ENCODE assay signal across 8 cellular contexts in genomic region chr20:20051767-20052073, GRCh38. TPM values are rescaled to one million over a fixed set of nuclear protein-coding genes. Genes with fewer than 3 reads are reported as not detected.
DNase-seq lines count a peak whose midpoint lies in the region; ATAC-seq and TF ChIP-seq lines count a peak whose summit lies in the region.

No MANE protein-coding gene starts in this region.

- H3K9me3 ChIP-seq in HEK293 (ENCODE audit: control insufficient read depth, insufficient read depth, low read depth, low read length) (no peaks in the 10 kb centered on the region), tibial artery (no peaks in the 10 kb centered on the region)

- H3K27ac ChIP-seq in HEK293 (ENCODE audit: extremely low read depth, low read depth, low read length): peak overlapping the region; percentile 66; the same call in 1 of the 2 replicates
- peak overlapping the region; percentile 88 for H3K27ac ChIP-seq in tibial artery

- CTCF ChIA-PET in HEK293 (lab: Yijun Ruan, JAX): interaction anchor here (0.6 to 1.1 kb wide), 5 partner anchors 9 to 186 kb away, joined by 3 to 4 read pairs (median 3); no protein-coding TSS in a partner anchor

- TF ChIP-seq CTCF in AG10803 (conservative IDR thresholded peaks at IDR 0.05; ENCODE audit: low read length): no peak
- TF ChIP-seq CTCF in HEK293 (tag by site-specific recombination; IDR thresholded peaks at IDR 0.05): no peak
- no peak for TF ChIP-seq CTCF in tibial artery (IDR thresholded peaks at IDR 0.05)

- H3K27ac Mint-ChIP-seq in activated naive CD8-positive, alpha-beta T cell: peak overlapping the region; percentile 99

- no peaks in the 10 kb centered on the region for H3K9me3 Mint-ChIP-seq in activated naive CD8-positive, alpha-beta T cell (ENCODE audit: low read depth)

- H3K36me3 ChIP-seq in HEK293 (ENCODE audit: control insufficient read depth in 2 of 2, insufficient read depth in 1 of 2, low read length in 2 of 2) (peaks cover 22 to 38% of the 10 kb centered on the region in 2 experiments), tibial artery (peaks cover 36 to 39% (median 37%) of the 10 kb centered on the region in 3 donors)

- peaks cover 31% of the 10 kb centered on the region for H3K4me1 Mint-ChIP-seq in activated naive CD8-positive, alpha-beta T cell (ENCODE audit: low read depth)

- no peaks in the 10 kb centered on the region for H3K27me3 ChIP-seq in tibial artery

- peaks cover 3% of the 10 kb centered on the region for H3K27me3 Mint-ChIP-seq in activated naive CD8-positive, alpha-beta T cell

- DNase-seq in AG10803 (ENCODE audit: low read depth) (no peak), left colon (peak in 1 of 2 donors; percentile 11), tibial artery (no peak), cerebellar cortex (ENCODE audit: low spot score) (no peak)
- DNase-seq in stimulated activated CD4-positive, alpha-beta T cell treated with anti-CD3 and anti-CD28 coated beads, Interleukin-1b, Interleukin-23, amount 100 ng/mL, for 48 hours: no peak

- H3K4me1 ChIP-seq in HEK293 (ENCODE audit: control insufficient read depth, insufficient read depth, low read length) (0 out of 2 replicates have a peak, but pooled peaks cover 2% of the 10 kb centered on the region), tibial artery (peaks cover 0 to 18% (median 12%) of the 10 kb centered on the region in 4 donors)

- ATAC-seq in left colon: peak; percentile 39
- ATAC-seq in HG02588 (IDR thresholded peaks at IDR 0.05; ENCODE audit: unreplicated experiment): no peak

- peaks cover 8% of the 10 kb centered on the region for H3K36me3 Mint-ChIP-seq in activated naive CD8-positive, alpha-beta T cell

- POLR2A ChIA-PET in HEK293 (lab: Yijun Ruan, JAX): interaction anchor here (1.7 to 1.9 kb wide), 2 partner anchors 26 to 34 kb away, joined by 6 to 9 read pairs; partner anchors contain the start of gene NAA20

- intact Hi-C loops in left colon (cut with DNase I, micrococcal nuclease): no loop called here
- intact Hi-C loops in tibial artery (cut with DNase I; ENCODE audit: low total_unique reads): loop anchor here (5.0 kb wide), 1 partner anchor 34 kb away; the partner anchor contains the start of gene NAA20

- peak overlapping the region; percentile 99 for H3K4me3 Mint-ChIP-seq in activated naive CD8-positive, alpha-beta T cell

- H3K4me3 ChIP-seq in AG10803 (ENCODE audit: low read length) (peak overlapping the region; percentile 93), HEK293 (ENCODE audit: low read depth, low read length) (peak overlapping the region; percentile 74), tibial artery (peak overlapping the region; percentile 88)

TF ChIP-seq in HEK293, 187 proteins besides CTCF, POLR2A, EP300 and RAD21:
- TF ChIP-seq ZBTB8A (tag by site-specific recombination; IDR thresholded peaks at IDR 0.05): no peak
- TF ChIP-seq ZNF777 (tag by site-specific recombination; IDR thresholded peaks at IDR 0.05; ENCODE audit: borderline replicate concordance): no peak
- TF ChIP-seq KLF1 (tag by site-specific recombination; IDR thresholded peaks at IDR 0.05): no peak
- no peak for TF ChIP-seq TSHZ1 (tag by site-specific recombination; IDR thresholded peaks at IDR 0.05; ENCODE audit: borderline replicate concordance)
- TF ChIP-seq ZSCAN18 (tag by site-specific recombination; IDR thresholded peaks at IDR 0.05): no peak
- TF ChIP-seq ZNF843 (tag by site-specific recombination; IDR thresholded peaks at IDR 0.05): no peak
- no peak for TF ChIP-seq ZBTB20 (tag by site-specific recombination; IDR thresholded peaks at IDR 0.05)
- no peak for TF ChIP-seq FEZF1 (tag by site-specific recombination; IDR thresholded peaks at IDR 0.05)
- no peak for TF ChIP-seq REPIN1 (tag by site-specific recombination; IDR thresholded peaks at IDR 0.05; ENCODE audit: low read depth)
- no peak for TF ChIP-seq ZNF501 (tag by site-specific recombination; IDR thresholded peaks at IDR 0.05)
- TF ChIP-seq GLIS2 (tag by site-specific recombination; IDR thresholded peaks at IDR 0.05): no peak
- no peak for TF ChIP-seq KLF16 (tag by site-specific recombination; IDR thresholded peaks at IDR 0.05)

RNA-seq across cellular contexts. Expression of gene CRNKL1, which starts 0.5 kb away (rescaled TPM):
- 10 to 100 TPM; 15.2 to 22.4 TPM for total RNA-seq in left colon

RNA-seq across cellular contexts. Expression of gene CFAP61, which starts 0.6 kb away (rescaled TPM):
- under 1 TPM in 1 of 2 donors, not detected in 1; 0.67 TPM for total RNA-seq in left colon

RNA-seq across cellular contexts. Expression of gene NAA20, which starts 34.6 kb away (rescaled TPM):
- total RNA-seq in left colon: 10 to 100 TPM; 39.2 to 39.6 TPM
